Comparison of ENCODE assay signal across 10 cellular contexts in the genomic region with DNA sequence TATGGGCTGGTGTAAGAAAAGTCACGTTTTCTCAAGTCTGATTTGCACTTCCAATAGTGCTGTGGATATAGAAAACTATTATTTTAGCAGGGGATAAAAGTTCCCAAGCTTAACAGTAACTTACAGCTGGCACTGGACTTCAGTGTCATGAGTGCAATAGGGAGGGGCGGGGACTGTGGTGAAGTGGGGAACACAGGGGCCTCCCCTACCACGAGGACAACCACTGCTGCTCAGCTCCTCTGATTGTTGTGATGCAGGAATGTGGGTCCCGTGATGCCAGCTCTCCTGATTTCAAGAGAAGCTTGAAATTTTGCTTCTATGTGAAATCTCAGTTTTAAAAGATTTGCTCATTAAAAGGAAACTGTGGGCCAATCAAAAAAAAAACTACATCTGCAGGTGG. TPM values are rescaled to one million over a fixed set of nuclear protein-coding genes. Genes with fewer than 3 reads are reported as not detected.
"Had no signal": no experiment of that assay in that cellular context is flagged by ENCODE, and none has a peak within 500 bp of the region (broad histone marks: within the 10 kb centered on the region; RNA-seq: fewer than 3 reads in every experiment).

No MANE protein-coding gene starts in this region.

- DNase-seq: GM23248, GOT3, H9, HCEC 1CT, HFFc6, IMR-90 had no signal

- H3K27ac ChIP-seq: GM23248, HL-60 had no signal

- H3K9ac ChIP-seq: GM23248 had no signal

- H3K27ac Mint-ChIP-seq: H9, HFFc6 had no signal

- H3K4me3 Mint-ChIP-seq: H9, HFFc6 had no signal

- ATAC-seq: K562 had no signal

- H2AFZ ChIP-seq: GM23248 had no signal

- H3K4me3 ChIP-seq: GM23248, K562 had no signal

RNA-seq across cellular contexts. Expression of gene SLC13A3, which starts 24.0 kb away (rescaled TPM):
- total RNA-seq: H4, HT1080 had no signal
